Comparison of ENCODE assay signal across 1 cellular context in the genomic region with DNA sequence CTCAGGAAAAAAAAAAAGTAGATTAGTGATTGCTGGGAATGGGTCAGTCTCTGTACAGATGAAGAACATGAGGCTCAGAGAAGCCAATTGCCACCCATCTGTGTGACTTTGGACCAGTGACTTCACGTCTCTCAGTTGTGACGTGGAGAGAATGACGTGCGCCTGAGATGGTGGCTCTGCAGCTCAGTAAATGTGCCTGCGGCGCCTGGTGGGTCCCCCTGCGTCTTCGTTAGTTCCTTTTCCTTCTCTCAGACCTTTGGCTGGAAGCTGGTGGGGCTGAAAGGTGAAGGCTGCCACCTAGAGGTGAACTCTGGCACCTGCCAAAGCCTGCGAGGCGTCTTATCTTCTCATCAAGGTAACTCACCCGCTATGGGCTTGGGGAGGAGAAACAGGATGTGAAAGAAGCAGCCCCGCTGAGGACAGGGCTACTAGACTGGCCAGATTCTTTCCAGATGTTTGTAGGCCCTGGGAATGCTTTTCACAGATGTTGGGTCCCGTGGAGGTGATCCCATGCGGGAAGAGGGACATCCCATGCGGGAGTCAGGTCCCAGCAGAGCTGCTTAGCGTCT.
TF ChIP-seq lines count a peak whose summit lies in the region.

No MANE protein-coding gene starts in this region.

TF ChIP-seq in HEK293, 187 proteins besides CTCF, POLR2A, EP300 and RAD21 (continued from another document and continues in another):
- TF ChIP-seq, protein P1, sequence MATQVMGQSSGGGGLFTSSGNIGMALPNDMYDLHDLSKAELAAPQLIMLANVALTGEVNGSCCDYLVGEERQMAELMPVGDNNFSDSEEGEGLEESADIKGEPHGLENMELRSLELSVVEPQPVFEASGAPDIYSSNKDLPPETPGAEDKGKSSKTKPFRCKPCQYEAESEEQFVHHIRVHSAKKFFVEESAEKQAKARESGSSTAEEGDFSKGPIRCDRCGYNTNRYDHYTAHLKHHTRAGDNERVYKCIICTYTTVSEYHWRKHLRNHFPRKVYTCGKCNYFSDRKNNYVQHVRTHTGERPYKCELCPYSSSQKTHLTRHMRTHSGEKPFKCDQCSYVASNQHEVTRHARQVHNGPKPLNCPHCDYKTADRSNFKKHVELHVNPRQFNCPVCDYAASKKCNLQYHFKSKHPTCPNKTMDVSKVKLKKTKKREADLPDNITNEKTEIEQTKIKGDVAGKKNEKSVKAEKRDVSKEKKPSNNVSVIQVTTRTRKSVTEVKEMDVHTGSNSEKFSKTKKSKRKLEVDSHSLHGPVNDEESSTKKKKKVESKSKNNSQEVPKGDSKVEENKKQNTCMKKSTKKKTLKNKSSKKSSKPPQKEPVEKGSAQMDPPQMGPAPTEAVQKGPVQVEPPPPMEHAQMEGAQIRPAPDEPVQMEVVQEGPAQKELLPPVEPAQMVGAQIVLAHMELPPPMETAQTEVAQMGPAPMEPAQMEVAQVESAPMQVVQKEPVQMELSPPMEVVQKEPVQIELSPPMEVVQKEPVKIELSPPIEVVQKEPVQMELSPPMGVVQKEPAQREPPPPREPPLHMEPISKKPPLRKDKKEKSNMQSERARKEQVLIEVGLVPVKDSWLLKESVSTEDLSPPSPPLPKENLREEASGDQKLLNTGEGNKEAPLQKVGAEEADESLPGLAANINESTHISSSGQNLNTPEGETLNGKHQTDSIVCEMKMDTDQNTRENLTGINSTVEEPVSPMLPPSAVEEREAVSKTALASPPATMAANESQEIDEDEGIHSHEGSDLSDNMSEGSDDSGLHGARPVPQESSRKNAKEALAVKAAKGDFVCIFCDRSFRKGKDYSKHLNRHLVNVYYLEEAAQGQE (tag by site-specific recombination; IDR thresholded peaks at IDR 0.05) = no peak
- no peak for TF ChIP-seq MYNN (tag by site-specific recombination; IDR thresholded peaks at IDR 0.05; ENCODE audit: borderline replicate concordance)
- TF ChIP-seq ZSCAN30 (tag by site-specific recombination; IDR thresholded peaks at IDR 0.05) = peak; percentile 85; the same call in 1 of the 2 replicates
- no peak for TF ChIP-seq ZBTB7A (tag by site-specific recombination; IDR thresholded peaks at IDR 0.05; ENCODE audit: low read depth)
- TF ChIP-seq, protein P2, sequence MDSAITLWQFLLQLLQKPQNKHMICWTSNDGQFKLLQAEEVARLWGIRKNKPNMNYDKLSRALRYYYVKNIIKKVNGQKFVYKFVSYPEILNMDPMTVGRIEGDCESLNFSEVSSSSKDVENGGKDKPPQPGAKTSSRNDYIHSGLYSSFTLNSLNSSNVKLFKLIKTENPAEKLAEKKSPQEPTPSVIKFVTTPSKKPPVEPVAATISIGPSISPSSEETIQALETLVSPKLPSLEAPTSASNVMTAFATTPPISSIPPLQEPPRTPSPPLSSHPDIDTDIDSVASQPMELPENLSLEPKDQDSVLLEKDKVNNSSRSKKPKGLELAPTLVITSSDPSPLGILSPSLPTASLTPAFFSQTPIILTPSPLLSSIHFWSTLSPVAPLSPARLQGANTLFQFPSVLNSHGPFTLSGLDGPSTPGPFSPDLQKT (IDR thresholded peaks at IDR 0.05; ENCODE audit: borderline replicate concordance, low read depth, low read length) = no peak
- TF ChIP-seq ZNF391 (tag by site-specific recombination; IDR thresholded peaks at IDR 0.05; ENCODE audit: borderline replicate concordance, low read depth) = 0 out of 2 replicates have a peak, but pooled peaks have one; percentile 18
- no peak for TF ChIP-seq SCRT1 (tag by site-specific recombination; IDR thresholded peaks at IDR 0.05; ENCODE audit: borderline replicate concordance)
- TF ChIP-seq ZNF211 (tag by site-specific recombination; IDR thresholded peaks at IDR 0.05; ENCODE audit: low read depth) = no peak
- TF ChIP-seq, protein P3, sequence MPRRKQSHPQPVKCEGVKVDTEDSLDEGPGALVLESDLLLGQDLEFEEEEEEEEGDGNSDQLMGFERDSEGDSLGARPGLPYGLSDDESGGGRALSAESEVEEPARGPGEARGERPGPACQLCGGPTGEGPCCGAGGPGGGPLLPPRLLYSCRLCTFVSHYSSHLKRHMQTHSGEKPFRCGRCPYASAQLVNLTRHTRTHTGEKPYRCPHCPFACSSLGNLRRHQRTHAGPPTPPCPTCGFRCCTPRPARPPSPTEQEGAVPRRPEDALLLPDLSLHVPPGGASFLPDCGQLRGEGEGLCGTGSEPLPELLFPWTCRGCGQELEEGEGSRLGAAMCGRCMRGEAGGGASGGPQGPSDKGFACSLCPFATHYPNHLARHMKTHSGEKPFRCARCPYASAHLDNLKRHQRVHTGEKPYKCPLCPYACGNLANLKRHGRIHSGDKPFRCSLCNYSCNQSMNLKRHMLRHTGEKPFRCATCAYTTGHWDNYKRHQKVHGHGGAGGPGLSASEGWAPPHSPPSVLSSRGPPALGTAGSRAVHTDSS (tag by site-specific recombination; IDR thresholded peaks at IDR 0.05) = no peak
- no peak for TF ChIP-seq OSR2 (tag by site-specific recombination; IDR thresholded peaks at IDR 0.05)
- no peak for TF ChIP-seq ZNF433 (tag by site-specific recombination; IDR thresholded peaks at IDR 0.05; ENCODE audit: low read depth)
- TF ChIP-seq ZSCAN16 (tag by site-specific recombination; IDR thresholded peaks at IDR 0.05) = no peak
- no peak for TF ChIP-seq GLI4 (tag by site-specific recombination; IDR thresholded peaks at IDR 0.05)
- no peak for TF ChIP-seq ZNF785 (tag by site-specific recombination; IDR thresholded peaks at IDR 0.05)
- no peak for TF ChIP-seq ZNF302 (tag by site-specific recombination; IDR thresholded peaks at IDR 0.05; ENCODE audit: low read depth)
- TF ChIP-seq, protein P4, sequence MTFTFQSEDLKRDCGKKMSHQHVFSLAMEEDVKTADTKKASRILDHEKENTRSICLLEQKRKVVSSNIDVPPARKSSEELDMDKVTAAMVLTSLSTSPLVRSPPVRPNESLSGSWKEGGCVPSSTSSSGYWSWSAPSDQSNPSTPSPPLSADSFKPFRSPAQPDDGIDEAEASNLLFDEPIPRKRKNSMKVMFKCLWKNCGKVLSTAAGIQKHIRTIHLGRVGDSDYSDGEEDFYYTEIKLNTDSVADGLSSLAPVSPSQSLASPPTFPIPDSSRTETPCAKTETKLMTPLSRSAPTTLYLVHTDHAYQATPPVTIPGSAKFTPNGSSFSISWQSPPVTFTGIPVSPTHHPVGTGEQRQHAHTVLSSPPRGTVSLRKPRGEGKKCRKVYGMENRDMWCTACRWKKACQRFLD (tag by site-specific recombination; IDR thresholded peaks at IDR 0.05) = no peak
- TF ChIP-seq ZNF837 (tag by site-specific recombination; IDR thresholded peaks at IDR 0.05) = no peak
- TF ChIP-seq, protein P5, sequence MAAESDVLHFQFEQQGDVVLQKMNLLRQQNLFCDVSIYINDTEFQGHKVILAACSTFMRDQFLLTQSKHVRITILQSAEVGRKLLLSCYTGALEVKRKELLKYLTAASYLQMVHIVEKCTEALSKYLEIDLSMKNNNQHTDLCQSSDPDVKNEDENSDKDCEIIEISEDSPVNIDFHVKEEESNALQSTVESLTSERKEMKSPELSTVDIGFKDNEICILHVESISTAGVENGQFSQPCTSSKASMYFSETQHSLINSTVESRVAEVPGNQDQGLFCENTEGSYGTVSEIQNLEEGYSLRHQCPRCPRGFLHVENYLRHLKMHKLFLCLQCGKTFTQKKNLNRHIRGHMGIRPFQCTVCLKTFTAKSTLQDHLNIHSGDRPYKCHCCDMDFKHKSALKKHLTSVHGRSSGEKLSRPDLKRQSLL (tag by site-specific recombination; IDR thresholded peaks at IDR 0.05) = no peak
- peak; percentile 99 for TF ChIP-seq ZNF629 (tag by site-specific recombination; IDR thresholded peaks at IDR 0.05)
- TF ChIP-seq, protein P6, sequence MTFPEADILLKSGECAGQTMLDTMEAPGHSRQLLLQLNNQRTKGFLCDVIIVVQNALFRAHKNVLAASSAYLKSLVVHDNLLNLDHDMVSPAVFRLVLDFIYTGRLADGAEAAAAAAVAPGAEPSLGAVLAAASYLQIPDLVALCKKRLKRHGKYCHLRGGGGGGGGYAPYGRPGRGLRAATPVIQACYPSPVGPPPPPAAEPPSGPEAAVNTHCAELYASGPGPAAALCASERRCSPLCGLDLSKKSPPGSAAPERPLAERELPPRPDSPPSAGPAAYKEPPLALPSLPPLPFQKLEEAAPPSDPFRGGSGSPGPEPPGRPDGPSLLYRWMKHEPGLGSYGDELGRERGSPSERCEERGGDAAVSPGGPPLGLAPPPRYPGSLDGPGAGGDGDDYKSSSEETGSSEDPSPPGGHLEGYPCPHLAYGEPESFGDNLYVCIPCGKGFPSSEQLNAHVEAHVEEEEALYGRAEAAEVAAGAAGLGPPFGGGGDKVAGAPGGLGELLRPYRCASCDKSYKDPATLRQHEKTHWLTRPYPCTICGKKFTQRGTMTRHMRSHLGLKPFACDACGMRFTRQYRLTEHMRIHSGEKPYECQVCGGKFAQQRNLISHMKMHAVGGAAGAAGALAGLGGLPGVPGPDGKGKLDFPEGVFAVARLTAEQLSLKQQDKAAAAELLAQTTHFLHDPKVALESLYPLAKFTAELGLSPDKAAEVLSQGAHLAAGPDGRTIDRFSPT (tag by site-specific recombination; IDR thresholded peaks at IDR 0.05) = no peak
- no peak for TF ChIP-seq ZNF324 (tag by site-specific recombination; IDR thresholded peaks at IDR 0.05)
- TF ChIP-seq YY2 (tag by site-specific recombination; IDR thresholded peaks at IDR 0.05) = no peak
- TF ChIP-seq ZNF138 (tag by site-specific recombination; IDR thresholded peaks at IDR 0.05; ENCODE audit: borderline replicate concordance) = no peak
- no peak for TF ChIP-seq ZNF174 (tag by site-specific recombination; IDR thresholded peaks at IDR 0.05)
- TF ChIP-seq ZNF558 (tag by site-specific recombination; IDR thresholded peaks at IDR 0.05) = no peak; the same call in 1 of the 2 replicates
- TF ChIP-seq ZNF473 (tag by site-specific recombination; IDR thresholded peaks at IDR 0.05) = no peak
- no peak for TF ChIP-seq ZNF792 (tag by site-specific recombination; IDR thresholded peaks at IDR 0.05)
- no peak for TF ChIP-seq ZNF549 (tag by site-specific recombination; IDR thresholded peaks at IDR 0.05)
- TF ChIP-seq YY1 (tag by site-specific recombination; IDR thresholded peaks at IDR 0.05) = no peak
- TF ChIP-seq ZFP41 (tag by site-specific recombination; IDR thresholded peaks at IDR 0.05; ENCODE audit: borderline replicate concordance) = no peak
- no peak for TF ChIP-seq HOXA7 (CRISPR knock-in tag; IDR thresholded peaks at IDR 0.05; ENCODE audit: borderline replicate concordance)
- no peak for TF ChIP-seq ZNF132 (tag by site-specific recombination; IDR thresholded peaks at IDR 0.05; ENCODE audit: borderline replicate concordance)
- peak; percentile 92 for TF ChIP-seq TRIM28 (IDR thresholded peaks at IDR 0.05; ENCODE audit: borderline replicate concordance, low read length)
- no peak for TF ChIP-seq ZNF514 (tag by site-specific recombination; IDR thresholded peaks at IDR 0.05)
- TF ChIP-seq ZNF777 (tag by site-specific recombination; IDR thresholded peaks at IDR 0.05; ENCODE audit: borderline replicate concordance) = no peak
- 0 out of 2 replicates have a peak, but pooled peaks have one; percentile 27 for TF ChIP-seq ZNF10 (tag by site-specific recombination; IDR thresholded peaks at IDR 0.05)
- TF ChIP-seq, protein P7, sequence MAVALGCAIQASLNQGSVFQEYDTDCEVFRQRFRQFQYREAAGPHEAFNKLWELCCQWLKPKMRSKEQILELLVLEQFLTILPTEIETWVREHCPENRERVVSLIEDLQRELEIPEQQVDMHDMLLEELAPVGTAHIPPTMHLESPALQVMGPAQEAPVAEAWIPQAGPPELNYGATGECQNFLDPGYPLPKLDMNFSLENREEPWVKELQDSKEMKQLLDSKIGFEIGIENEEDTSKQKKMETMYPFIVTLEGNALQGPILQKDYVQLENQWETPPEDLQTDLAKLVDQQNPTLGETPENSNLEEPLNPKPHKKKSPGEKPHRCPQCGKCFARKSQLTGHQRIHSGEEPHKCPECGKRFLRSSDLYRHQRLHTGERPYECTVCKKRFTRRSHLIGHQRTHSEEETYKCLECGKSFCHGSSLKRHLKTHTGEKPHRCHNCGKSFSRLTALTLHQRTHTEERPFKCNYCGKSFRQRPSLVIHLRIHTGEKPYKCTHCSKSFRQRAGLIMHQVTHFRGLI (tag by site-specific recombination; IDR thresholded peaks at IDR 0.05) = no peak
- TF ChIP-seq, protein P8, sequence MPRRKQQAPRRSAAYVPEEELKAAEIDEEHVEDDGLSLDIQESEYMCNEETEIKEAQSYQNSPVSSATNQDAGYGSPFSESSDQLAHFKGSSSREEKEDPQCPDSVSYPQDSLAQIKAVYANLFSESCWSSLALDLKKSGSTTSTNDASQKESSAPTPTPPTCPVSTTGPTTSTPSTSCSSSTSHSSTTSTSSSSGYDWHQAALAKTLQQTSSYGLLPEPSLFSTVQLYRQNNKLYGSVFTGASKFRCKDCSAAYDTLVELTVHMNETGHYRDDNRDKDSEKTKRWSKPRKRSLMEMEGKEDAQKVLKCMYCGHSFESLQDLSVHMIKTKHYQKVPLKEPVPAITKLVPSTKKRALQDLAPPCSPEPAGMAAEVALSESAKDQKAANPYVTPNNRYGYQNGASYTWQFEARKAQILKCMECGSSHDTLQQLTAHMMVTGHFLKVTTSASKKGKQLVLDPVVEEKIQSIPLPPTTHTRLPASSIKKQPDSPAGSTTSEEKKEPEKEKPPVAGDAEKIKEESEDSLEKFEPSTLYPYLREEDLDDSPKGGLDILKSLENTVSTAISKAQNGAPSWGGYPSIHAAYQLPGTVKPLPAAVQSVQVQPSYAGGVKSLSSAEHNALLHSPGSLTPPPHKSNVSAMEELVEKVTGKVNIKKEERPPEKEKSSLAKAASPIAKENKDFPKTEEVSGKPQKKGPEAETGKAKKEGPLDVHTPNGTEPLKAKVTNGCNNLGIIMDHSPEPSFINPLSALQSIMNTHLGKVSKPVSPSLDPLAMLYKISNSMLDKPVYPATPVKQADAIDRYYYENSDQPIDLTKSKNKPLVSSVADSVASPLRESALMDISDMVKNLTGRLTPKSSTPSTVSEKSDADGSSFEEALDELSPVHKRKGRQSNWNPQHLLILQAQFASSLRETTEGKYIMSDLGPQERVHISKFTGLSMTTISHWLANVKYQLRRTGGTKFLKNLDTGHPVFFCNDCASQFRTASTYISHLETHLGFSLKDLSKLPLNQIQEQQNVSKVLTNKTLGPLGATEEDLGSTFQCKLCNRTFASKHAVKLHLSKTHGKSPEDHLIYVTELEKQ (tag by site-specific recombination; IDR thresholded peaks at IDR 0.05; ENCODE audit: borderline replicate concordance) = no peak
- peak; percentile 100 for TF ChIP-seq ZFP69B (tag by site-specific recombination; IDR thresholded peaks at IDR 0.05)
- TF ChIP-seq ZNF76 (tag by site-specific recombination; IDR thresholded peaks at IDR 0.05; ENCODE audit: borderline replicate concordance, low read depth) = no peak
- TF ChIP-seq, protein P9, sequence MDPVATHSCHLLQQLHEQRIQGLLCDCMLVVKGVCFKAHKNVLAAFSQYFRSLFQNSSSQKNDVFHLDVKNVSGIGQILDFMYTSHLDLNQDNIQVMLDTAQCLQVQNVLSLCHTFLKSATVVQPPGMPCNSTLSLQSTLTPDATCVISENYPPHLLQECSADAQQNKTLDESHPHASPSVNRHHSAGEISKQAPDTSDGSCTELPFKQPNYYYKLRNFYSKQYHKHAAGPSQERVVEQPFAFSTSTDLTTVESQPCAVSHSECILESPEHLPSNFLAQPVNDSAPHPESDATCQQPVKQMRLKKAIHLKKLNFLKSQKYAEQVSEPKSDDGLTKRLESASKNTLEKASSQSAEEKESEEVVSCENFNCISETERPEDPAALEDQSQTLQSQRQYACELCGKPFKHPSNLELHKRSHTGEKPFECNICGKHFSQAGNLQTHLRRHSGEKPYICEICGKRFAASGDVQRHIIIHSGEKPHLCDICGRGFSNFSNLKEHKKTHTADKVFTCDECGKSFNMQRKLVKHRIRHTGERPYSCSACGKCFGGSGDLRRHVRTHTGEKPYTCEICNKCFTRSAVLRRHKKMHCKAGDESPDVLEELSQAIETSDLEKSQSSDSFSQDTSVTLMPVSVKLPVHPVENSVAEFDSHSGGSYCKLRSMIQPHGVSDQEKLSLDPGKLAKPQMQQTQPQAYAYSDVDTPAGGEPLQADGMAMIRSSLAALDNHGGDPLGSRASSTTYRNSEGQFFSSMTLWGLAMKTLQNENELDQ (tag by site-specific recombination; IDR thresholded peaks at IDR 0.05; ENCODE audit: low read depth) = no peak
- TF ChIP-seq ZNF335 (tag by site-specific recombination; conservative IDR thresholded peaks at IDR 0.05) = peak; percentile 78
